In genomic region chr15:67563961-67564570, GRCh38 we compare ENCODE assay signal across 17 cellular contexts. TPM values are rescaled to one million over a fixed set of nuclear protein-coding genes. Genes with fewer than 3 reads are reported as not detected.
DNase-seq lines count a peak whose midpoint lies in the region; ATAC-seq and TF ChIP-seq lines count a peak whose summit lies in the region.
"Had no signal": no experiment of that assay in that cellular context is flagged by ENCODE, and none has a peak within 500 bp of the region (broad histone marks: within the 10 kb centered on the region; RNA-seq: fewer than 3 reads in every experiment).

No MANE protein-coding gene starts in this region.

- H3K4me1 Mint-ChIP-seq in immature natural killer cell = peaks cover 18 to 25% of the 10 kb centered on the region in 2 donors
- H3K4me1 Mint-ChIP-seq in stimulated activated memory B cell treated with anti-CD40 and anti-IgM and Interleukin-4, amounts not matched to agents 10 μg/mL and 1 μg/mL and 100 μg/mL, for 72 hours = peaks cover 25% of the 10 kb centered on the region

- H3K27me3 Mint-ChIP-seq in immature natural killer cell (ENCODE audit: low read depth in 3 of 3) = no peaks in the 10 kb centered on the region
- H3K27me3 Mint-ChIP-seq in stimulated activated memory B cell treated with anti-CD40 and anti-IgM and Interleukin-4, amounts not matched to agents 10 μg/mL and 1 μg/mL and 100 μg/mL, for 72 hours = no peaks in the 10 kb centered on the region

- no peak overlapping the region for H3K4me3 Mint-ChIP-seq in immature natural killer cell
- H3K4me3 Mint-ChIP-seq in stimulated activated memory B cell treated with anti-CD40 and anti-IgM and Interleukin-4, amounts not matched to agents 10 μg/mL and 1 μg/mL and 100 μg/mL, for 72 hours = no peak overlapping the region

- no peaks in the 10 kb centered on the region for H3K9me2 ChIP-seq in Karpas-422 (replicated peaks; ENCODE audit: insufficient read depth, low read length)

- TF ChIP-seq CTCF in GM12865 (IDR thresholded peaks at IDR 0.05; ENCODE audit: insufficient read depth, low read depth, low read length, missing control alignments) = no peak

- H3K79me2 ChIP-seq in Karpas-422 (ENCODE audit: low read length) = peaks cover 87% of the 10 kb centered on the region

- H2AFZ ChIP-seq in Karpas-422 (ENCODE audit: low read length) = no peak overlapping the region
- H2AFZ ChIP-seq: parathyroid adenoma had no signal

- DNase-seq in GM12865 (ENCODE audit: low read depth) (peak; percentile 23), Karpas-422 (no peak), immature natural killer cell (no peak), UCSD-AML1 (lab: John Stamatoyannopoulos, UW; ENCODE audit: unreplicated experiment) (no peak)
- DNase-seq: activated CD4-positive, alpha-beta T cell treated with anti-CD3 and anti-CD28 coated beads for 4 hours; activated effector memory CD4-positive, alpha-beta T cell treated with anti-CD3 and anti-CD28 coated beads, Interleukin-2, amount 50 U/mL, for 16 hours; dermis blood vessel endothelial cell; foreskin keratinocyte; NCI-H1694 treated with DMSO at 0.1 percent for 48 hours; RPMI8226; stimulated activated CD4-positive, alpha-beta T cell treated with anti-CD3 and anti-CD28 coated beads, Interleukin-1b, Interleukin-23, amount 100 ng/mL, for 48 hours; stimulated activated naive CD8-positive, alpha-beta T cell treated with anti-CD3 and anti-CD28 coated beads, Interleukin-15, Interleukin-2, amounts not matched to agents 100 U/mL and 50 U/mL, for 24 hours; tibial artery had no signal

- H3K9me3 ChIP-seq in Karpas-422 (ENCODE audit: low read length) = no peaks in the 10 kb centered on the region
- H3K9me3 ChIP-seq: tibial artery had no signal

- peaks cover 81% of the 10 kb centered on the region for H3K4me1 ChIP-seq in Karpas-422 (ENCODE audit: low read length)
- H3K4me1 ChIP-seq: foreskin keratinocyte, tibial artery had no signal

- H3K4me3 ChIP-seq in GM12865 (ENCODE audit: low read depth, low read length) (peak overlapping the region; percentile 11; the same call in 1 of the 2 replicates), Karpas-422 (ENCODE audit: low read length) (peak overlapping the region; percentile 36)
- H3K4me3 ChIP-seq: tibial artery had no signal

- H3K36me3 Mint-ChIP-seq in immature natural killer cell = peaks cover 5 to 11% (median 9%) of the 10 kb centered on the region in 3 donors
- H3K36me3 Mint-ChIP-seq in stimulated activated memory B cell treated with anti-CD40 and anti-IgM and Interleukin-4, amounts not matched to agents 10 μg/mL and 1 μg/mL and 100 μg/mL, for 72 hours = peaks cover 37% of the 10 kb centered on the region

- H3K36me3 ChIP-seq in Karpas-422 (ENCODE audit: insufficient read depth, low read length) = peaks cover 23% of the 10 kb centered on the region

- H4K20me1 ChIP-seq in Karpas-422 (ENCODE audit: insufficient read depth, low read depth, low read length) = no peaks in the 10 kb centered on the region

- no peaks in the 10 kb centered on the region for H3K27me3 ChIP-seq in Karpas-422 (ENCODE audit: low read length)
- H3K27me3 ChIP-seq: foreskin keratinocyte, tibial artery had no signal

- ATAC-seq in GM21723 (IDR thresholded peaks at IDR 0.05; ENCODE audit: unreplicated experiment) (peak; percentile 31), HG03460 (IDR thresholded peaks at IDR 0.05; ENCODE audit: unreplicated experiment) (no peak)
- ATAC-seq in stimulated activated memory B cell treated with anti-CD40 and anti-IgM and Interleukin-4, amounts not matched to agents 10 μg/mL and 1 μg/mL and 100 μg/mL, for 72 hours = no peak
- ATAC-seq: foreskin keratinocyte had no signal

- peak overlapping the region; percentile 86 for H3K27ac ChIP-seq in Karpas-422 (ENCODE audit: low read length)
- H3K27ac ChIP-seq: foreskin keratinocyte, parathyroid adenoma, tibial artery had no signal

- H3K9ac ChIP-seq in Karpas-422 (ENCODE audit: low read length) = peak overlapping the region; percentile 6; the same call in 1 of the 2 replicates
- H3K9ac ChIP-seq: parathyroid adenoma had no signal

- H3K9me3 Mint-ChIP-seq in immature natural killer cell = no peaks in the 10 kb centered on the region
- H3K9me3 Mint-ChIP-seq in stimulated activated memory B cell treated with anti-CD40 and anti-IgM and Interleukin-4, amounts not matched to agents 10 μg/mL and 1 μg/mL and 100 μg/mL, for 72 hours = no peaks in the 10 kb centered on the region

- H3K27ac Mint-ChIP-seq in immature natural killer cell = peak overlapping the region in 4 of 6 donors; percentile 7 to 73 (median 60)
- no peak overlapping the region for H3K27ac Mint-ChIP-seq in stimulated activated memory B cell treated with anti-CD40 and anti-IgM and Interleukin-4, amounts not matched to agents 10 μg/mL and 1 μg/mL and 100 μg/mL, for 72 hours

- peak overlapping the region; percentile 64 for H3K4me2 ChIP-seq in Karpas-422 (ENCODE audit: low read depth, low read length, poor library complexity, severe bottlenecking)

RNA-seq across cellular contexts. Expression of gene MAP2K5, which starts 21.6 kb away (rescaled TPM):
- 32.0 and 32.1 TPM in 2 replicates for total RNA-seq in Karpas-422 (2014; rRNA removed; shearing (Covaris generic); ENCODE audit: low replicate concordance)
- 10 to 100 TPM; 12.4 to 21.7 (median 16.0) TPM for polyA plus RNA-seq in immature natural killer cell

RNA-seq across cellular contexts. Expression of gene C15orf61, which starts 43.1 kb away (rescaled TPM):
- total RNA-seq in Karpas-422 (2014; rRNA removed; shearing (Covaris generic); ENCODE audit: low replicate concordance) = 13.3 and 19.7 TPM in 2 replicates
- polyA plus RNA-seq in immature natural killer cell = 1 to 10 TPM; 9.2 to 9.8 (median 9.6) TPM
